Comparison of ENCODE assay signal across 12 cellular contexts in the genomic region with DNA sequence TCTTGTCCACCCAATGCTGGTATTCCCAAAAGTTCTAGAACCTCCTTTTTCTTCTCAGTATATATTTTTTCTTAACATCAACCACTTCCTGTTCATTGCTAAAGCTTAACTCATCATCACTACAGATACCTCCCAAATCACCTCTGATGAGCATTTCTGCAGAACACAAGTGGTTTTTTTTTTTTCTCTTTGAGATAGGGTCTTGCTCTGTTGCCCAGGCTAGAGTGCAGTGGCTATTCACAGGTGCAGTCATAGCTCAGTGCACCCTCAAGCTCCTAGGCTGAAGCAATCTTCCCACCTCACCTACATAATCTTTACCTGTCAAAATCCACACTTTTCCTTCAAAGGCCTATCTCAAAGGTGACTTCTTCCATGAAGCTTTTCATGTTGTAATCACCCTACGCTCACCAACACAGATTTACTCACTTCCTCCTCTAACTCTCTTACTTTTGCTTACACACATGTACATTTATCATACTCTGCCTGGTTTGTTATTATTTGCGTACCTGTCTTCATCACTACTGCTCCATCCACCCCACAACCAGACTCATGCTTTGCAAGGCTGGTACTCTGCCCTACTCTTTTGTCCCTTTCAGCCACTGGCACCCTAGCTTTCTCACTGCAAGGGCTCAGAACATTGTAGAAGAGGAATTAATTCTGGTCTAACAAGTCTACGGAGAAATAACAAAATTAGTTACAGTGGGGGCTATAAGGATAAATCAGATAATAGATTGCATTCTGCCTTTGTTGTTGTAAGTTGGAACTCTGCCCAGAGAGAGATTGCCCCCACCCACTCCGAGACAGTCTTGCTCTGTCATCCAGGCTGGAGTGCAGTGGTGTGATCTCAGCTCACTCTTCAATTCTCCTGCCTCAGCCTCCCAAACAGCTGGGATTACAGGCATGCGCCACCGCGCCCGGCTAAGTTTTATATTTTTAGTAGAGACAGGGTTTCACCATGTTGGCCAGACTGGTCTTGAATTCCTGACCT. TPM values are rescaled to one million over a fixed set of nuclear protein-coding genes. Genes with fewer than 3 reads are reported as not detected.
DNase-seq lines count a peak whose midpoint lies in the region; ATAC-seq and TF ChIP-seq lines count a peak whose summit lies in the region.
"Had no signal": no experiment of that assay in that cellular context is flagged by ENCODE, and none has a peak within 500 bp of the region (broad histone marks: within the 10 kb centered on the region; RNA-seq: fewer than 3 reads in every experiment).

No MANE protein-coding gene starts in this region.

- CTCF ChIA-PET in A673 (lab: Charles Lee) = interaction anchor here (0.6 kb wide), 1 partner anchor 11 kb away, joined by 3 read pairs; no protein-coding TSS in a partner anchor
- CTCF ChIA-PET in CD8-positive, alpha-beta T cell (lab: Charles Lee) = interaction anchor here (1.0 to 2.0 kb wide), 4 partner anchors 12 to 241 kb away, joined by 3 to 10 read pairs (median 4); no protein-coding TSS in a partner anchor
- CTCF ChIA-PET in activated CD8-positive, alpha-beta T cell treated with anti-CD3 and anti-CD28 coated beads for 36 hours (lab: Charles Lee) = interaction anchor here (1.1 to 2.7 kb wide), 2 partner anchors 12 to 54 kb away, joined by 3 to 8 read pairs; no protein-coding TSS in a partner anchor

- H3K9me3 ChIP-seq in A673 (ENCODE audit: low read depth, low read length, poor library complexity, severe bottlenecking) = no peaks in the 10 kb centered on the region
- H3K9me3 ChIP-seq in CD8-positive, alpha-beta T cell (ENCODE audit: low read length) = no peaks in the 10 kb centered on the region
- H3K9me3 ChIP-seq: ovary, SJSA1 had no signal

- H3K36me3 Mint-ChIP-seq in CD8-positive, alpha-beta T cell = peaks cover 14% of the 10 kb centered on the region
- H3K36me3 Mint-ChIP-seq in activated CD8-positive, alpha-beta T cell treated with anti-CD3 and anti-CD28 coated beads for 36 hours (ENCODE audit: low read depth) = peaks cover 26% of the 10 kb centered on the region

- H3K9me3 Mint-ChIP-seq in CD8-positive, alpha-beta T cell = no peaks in the 10 kb centered on the region
- peaks cover 7% of the 10 kb centered on the region for H3K9me3 Mint-ChIP-seq in activated CD8-positive, alpha-beta T cell treated with anti-CD3 and anti-CD28 coated beads for 36 hours

- peaks cover 20% of the 10 kb centered on the region for H3K4me1 ChIP-seq in A673 (ENCODE audit: insufficient read depth, low read length, poor library complexity, severe bottlenecking)
- H3K4me1 ChIP-seq in CD8-positive, alpha-beta T cell (ENCODE audit: insufficient read depth, low read length) = peaks cover 75% of the 10 kb centered on the region
- H3K4me1 ChIP-seq: SJSA1 had no signal

- POLR2A ChIA-PET in A673 (lab: Charles Lee; ENCODE audit: low non-redundant PET) = no interaction called here
- POLR2A ChIA-PET in CD8-positive, alpha-beta T cell (lab: Charles Lee) = interaction anchor here (0.7 to 1.1 kb wide), 2 partner anchors 204 to 240 kb away, joined by 3 to 4 read pairs; a partner anchor contains a TSS
- POLR2A ChIA-PET in activated CD8-positive, alpha-beta T cell treated with anti-CD3 and anti-CD28 coated beads for 36 hours (lab: Charles Lee) = interaction anchor here (0.6 to 1.7 kb wide), 4 partner anchors 8 to 133 kb away, joined by 3 to 5 read pairs (median 4); a partner anchor contains a TSS

- H3K4me3 ChIP-seq in A673 (ENCODE audit: low read depth, low read length, poor library complexity, severe bottlenecking) = no peak overlapping the region
- no peak overlapping the region for H3K4me3 ChIP-seq in CD8-positive, alpha-beta T cell (ENCODE audit: low read depth, low read length)
- H3K4me3 ChIP-seq: ovary, SJSA1 had no signal

- no peaks in the 10 kb centered on the region for H3K27me3 ChIP-seq in A673 (replicated peaks; ENCODE audit: insufficient read depth, low read depth, low read length, poor library complexity)
- no peaks in the 10 kb centered on the region for H3K27me3 ChIP-seq in CD8-positive, alpha-beta T cell (ENCODE audit: insufficient read depth, low read length)
- H3K27me3 ChIP-seq: ovary, SJSA1 had no signal

- intact Hi-C loops in A673 (cut with micrococcal nuclease; ENCODE audit: unreplicated experiment) = no loop called here
- intact Hi-C loops in CD8-positive, alpha-beta T cell (cut with DNase I, micrococcal nuclease) = loop anchor here in 1 of 2 experiments (5.0 kb wide), 1 partner anchor 39 kb away; no protein-coding TSS in a partner anchor
- intact Hi-C loops in activated CD8-positive, alpha-beta T cell treated with anti-CD3 and anti-CD28 coated beads for 36 hours (cut with micrococcal nuclease) = no loop called here

- H3K36me3 ChIP-seq in A673 (ENCODE audit: insufficient read depth, low read length, poor library complexity, severe bottlenecking) = no peaks in the 10 kb centered on the region
- H3K36me3 ChIP-seq in CD8-positive, alpha-beta T cell (ENCODE audit: insufficient read depth, low read length) = no peaks in the 10 kb centered on the region
- H3K36me3 ChIP-seq: ovary had no signal

- peak; percentile 46 for ATAC-seq in CD8-positive, alpha-beta T cell
- no peak for ATAC-seq in activated CD8-positive, alpha-beta T cell treated with anti-CD3 and anti-CD28 coated beads for 36 hours
- ATAC-seq in GM19452 (IDR thresholded peaks at IDR 0.05; ENCODE audit: unreplicated experiment) (no peak), HG02885 (IDR thresholded peaks at IDR 0.05; ENCODE audit: poor library complexity, unreplicated experiment) (no peak), HG03432 (IDR thresholded peaks at IDR 0.05; ENCODE audit: unreplicated experiment) (no peak)

- H3K27ac Mint-ChIP-seq in CD8-positive, alpha-beta T cell = peak overlapping the region; percentile 30
- peak overlapping the region; percentile 65 for H3K27ac Mint-ChIP-seq in activated CD8-positive, alpha-beta T cell treated with anti-CD3 and anti-CD28 coated beads for 36 hours

- DNase-seq in A673 (ENCODE audit: low spot score) = peak; percentile 54
- DNase-seq in CD8-positive, alpha-beta T cell = no peak
- no peak for DNase-seq in activated CD8-positive, alpha-beta T cell treated with anti-CD3 and anti-CD28 coated beads for 36 hours
- peak; percentile 22 for DNase-seq in iris pigment epithelial cell (ENCODE audit: low read depth)
- DNase-seq in GM13976 (ENCODE audit: low spot score) = no peak
- DNase-seq: NCI-H1417 treated with DMSO at 0.1 percent for 48 hours, NCI-H82, ovary had no signal

- TF ChIP-seq CTCF in A673 (conservative IDR thresholded peaks at IDR 0.05; ENCODE audit: low read depth, low read length) (no peak), GM13976 (IDR thresholded peaks at IDR 0.05; ENCODE audit: borderline replicate concordance, control extremely low read depth, extremely low read depth, insufficient read depth, missing control alignments) (no peak)
- no peak for TF ChIP-seq CTCF in CD8-positive, alpha-beta T cell (IDR thresholded peaks at IDR 0.05)
- no peak for TF ChIP-seq CTCF in activated CD8-positive, alpha-beta T cell treated with anti-CD3 and anti-CD28 coated beads for 36 hours (IDR thresholded peaks at IDR 0.05)

- no peak overlapping the region for H3K27ac ChIP-seq in A673 (ENCODE audit: low read depth, low read length, poor library complexity, severe bottlenecking)
- no peak overlapping the region for H3K27ac ChIP-seq in CD8-positive, alpha-beta T cell (ENCODE audit: low read depth, low read length)
- H3K27ac ChIP-seq: ovary, SJSA1 had no signal

- in situ Hi-C loops in GM13976 (cut with MboI; ENCODE audit: low sequenced_read_pairs, unreplicated experiment) = no loop called here

- H3K4me1 Mint-ChIP-seq in CD8-positive, alpha-beta T cell (ENCODE audit: low read depth) = peaks cover 86% of the 10 kb centered on the region
- H3K4me1 Mint-ChIP-seq in activated CD8-positive, alpha-beta T cell treated with anti-CD3 and anti-CD28 coated beads for 36 hours (ENCODE audit: low read depth) = peaks cover 73% of the 10 kb centered on the region

- peak overlapping the region; percentile 5 for H3K4me3 Mint-ChIP-seq in CD8-positive, alpha-beta T cell
- no peak overlapping the region for H3K4me3 Mint-ChIP-seq in activated CD8-positive, alpha-beta T cell treated with anti-CD3 and anti-CD28 coated beads for 36 hours

- H3K27me3 Mint-ChIP-seq in CD8-positive, alpha-beta T cell (ENCODE audit: low read depth) = no peaks in the 10 kb centered on the region
- no peaks in the 10 kb centered on the region for H3K27me3 Mint-ChIP-seq in activated CD8-positive, alpha-beta T cell treated with anti-CD3 and anti-CD28 coated beads for 36 hours

- BruUV-seq in A673 (replicated peaks; lab: Mats Ljungman, UMichigan) = no TSS peak

RNA-seq across cellular contexts. Expression of a gene that starts 27.5 kb away (rescaled TPM):
- 49.8 and 58.2 TPM in 2 replicates for total RNA-seq in A673 (2021)
- total RNA-seq in CD8-positive, alpha-beta T cell = 100 to 1,000 TPM; 275 to 296 TPM
- 10 to 100 TPM; 56.7 to 70.5 TPM for total RNA-seq in activated CD8-positive, alpha-beta T cell treated with anti-CD3 and anti-CD28 coated beads for 36 hours

Comparison
In these comparisons a context has a peak if more than half of its experiments do, and no peak if none do; other contexts are left out.
1. DNase-seq: peak in A673 (single experiment) and iris pigment epithelial cell (single experiment); none in CD8-positive, alpha-beta T cell (0 of 7), activated CD8-positive, alpha-beta T cell treated with anti-CD3 and anti-CD28 coated beads for 36 hours (single experiment) and GM13976 (single experiment).